33 cellular contexts compared by ENCODE assay signal in genomic region chr17:42079541-42079940, GRCh38. TPM values are rescaled to one million over a fixed set of nuclear protein-coding genes. Genes with fewer than 3 reads are reported as not detected.
"Had no signal": no experiment of that assay in that cellular context is flagged by ENCODE, and none has a peak within 500 bp of the region (broad histone marks: within the 10 kb centered on the region; RNA-seq: fewer than 3 reads in every experiment).

No MANE protein-coding gene starts in this region.

- H3K4me3 Mint-ChIP-seq: activated CD4-positive, alpha-beta T cell treated with anti-CD3 and anti-CD28 coated beads, Interleukin-2, amount 10 ng/mL, durations not matched to agents 24 days and 14 days; activated CD8-positive, alpha-beta T cell treated with anti-CD3 and anti-CD28 coated beads for 36 hours; activated naive CD4-positive, alpha-beta T cell treated with anti-CD3 and anti-CD28 coated beads, Interleukin-2, amount 50 U/mL, for 24 hours; activated naive CD8-positive, alpha-beta T cell treated with anti-CD3 and anti-CD28 coated beads, Interleukin-2, amount 10 ng/mL, durations not matched to agents 7 days and 5 days; activated T-cell treated with anti-CD3 and anti-CD28 coated beads, Interleukin-2, amount 50 U/mL, for 72 hours; activated T-helper 17 cell treated with anti-CD3 and anti-CD28 coated beads, Interleukin-2, amount 50 U/mL, for 72 hours had no signal

- H3K27me3 ChIP-seq: ascending aorta, breast epithelium, MG63 had no signal

- H3K4me2 ChIP-seq: PC-9 had no signal

- H3K9me3 Mint-ChIP-seq: activated CD4-positive, alpha-beta T cell treated with anti-CD3 and anti-CD28 coated beads, Interleukin-2, amount 10 ng/mL, durations not matched to agents 24 days and 14 days; activated CD8-positive, alpha-beta T cell treated with anti-CD3 and anti-CD28 coated beads for 36 hours; activated naive CD4-positive, alpha-beta T cell treated with anti-CD3 and anti-CD28 coated beads, Interleukin-2, amount 50 U/mL, for 24 hours; activated naive CD8-positive, alpha-beta T cell treated with anti-CD3 and anti-CD28 coated beads, Interleukin-2, amount 10 ng/mL, durations not matched to agents 7 days and 5 days; activated T-cell treated with anti-CD3 and anti-CD28 coated beads, Interleukin-2, amount 50 U/mL, for 72 hours; activated T-helper 17 cell treated with anti-CD3 and anti-CD28 coated beads, Interleukin-2, amount 50 U/mL, for 72 hours had no signal

- H3K4me1 Mint-ChIP-seq: activated CD4-positive, alpha-beta T cell treated with anti-CD3 and anti-CD28 coated beads, Interleukin-2, amount 10 ng/mL, durations not matched to agents 24 days and 14 days; activated naive CD4-positive, alpha-beta T cell treated with anti-CD3 and anti-CD28 coated beads, Interleukin-2, amount 50 U/mL, for 24 hours; activated naive CD8-positive, alpha-beta T cell treated with anti-CD3 and anti-CD28 coated beads, Interleukin-2, amount 10 ng/mL, durations not matched to agents 7 days and 5 days; activated T-helper 17 cell treated with anti-CD3 and anti-CD28 coated beads, Interleukin-2, amount 50 U/mL, for 72 hours had no signal

- H3K4me1 ChIP-seq: ascending aorta, breast epithelium had no signal

- H3K27ac ChIP-seq: ascending aorta, breast epithelium, PC-9, RWPE1 had no signal

- H3K27me3 Mint-ChIP-seq: activated CD8-positive, alpha-beta T cell treated with anti-CD3 and anti-CD28 coated beads for 36 hours; activated naive CD8-positive, alpha-beta T cell treated with anti-CD3 and anti-CD28 coated beads, Interleukin-2, amount 10 ng/mL, durations not matched to agents 7 days and 5 days; activated T-helper 17 cell treated with anti-CD3 and anti-CD28 coated beads, Interleukin-2, amount 50 U/mL, for 72 hours had no signal

- H3K27ac Mint-ChIP-seq: activated CD4-positive, alpha-beta T cell treated with anti-CD3 and anti-CD28 coated beads, Interleukin-2, amount 10 ng/mL, durations not matched to agents 24 days and 14 days; activated CD8-positive, alpha-beta T cell treated with anti-CD3 and anti-CD28 coated beads for 36 hours; activated naive CD4-positive, alpha-beta T cell treated with anti-CD3 and anti-CD28 coated beads, Interleukin-2, amount 50 U/mL, for 24 hours; activated naive CD8-positive, alpha-beta T cell treated with anti-CD3 and anti-CD28 coated beads, Interleukin-2, amount 10 ng/mL, durations not matched to agents 7 days and 5 days; activated T-cell treated with anti-CD3 and anti-CD28 coated beads, Interleukin-2, amount 50 U/mL, for 72 hours; activated T-helper 17 cell treated with anti-CD3 and anti-CD28 coated beads, Interleukin-2, amount 50 U/mL, for 72 hours had no signal

- H3K36me3 ChIP-seq: ascending aorta, breast epithelium, MG63 had no signal

- DNase-seq: activated CD4-positive, alpha-beta T cell treated with anti-CD3 and anti-CD28 coated beads, Interleukin-2, amount 10 ng/mL, durations not matched to agents 24 days and 14 days; activated CD4-positive, alpha-beta T cell treated with anti-CD3 and anti-CD28 coated beads, Interleukin-2, amount 50 U/mL, for 4 hours; activated CD8-positive, alpha-beta T cell treated with anti-CD3 and anti-CD28 coated beads for 36 hours; activated effector memory CD4-positive, alpha-beta T cell treated with anti-CD3 and anti-CD28 coated beads, Interleukin-2, amount 50 U/mL, for 16 hours; activated naive CD4-positive, alpha-beta T cell; activated naive CD8-positive, alpha-beta T cell treated with anti-CD3 and anti-CD28 coated beads, Interleukin-2, amount 10 ng/mL, durations not matched to agents 7 days and 5 days; activated T-cell treated with anti-CD3 and anti-CD28 coated beads, Interleukin-2, amount 50 U/mL, for 1 hour; activated T-cell treated with anti-CD3 and anti-CD28 coated beads, Interleukin-2, amount 50 U/mL, for 72 hours; amygdala; Kasumi-1; KG1; MG63; NCI-H1048; NCI-H1105 treated with DMSO at 0.1 percent for 48 hours; NCI-H1436; NCI-H1694; NCI-H1930; NCI-H2081 treated with DMSO at 0.1 percent for 48 hours; NCI-H226; NCI-H524 treated with DMSO at 0.1 percent for 48 hours; PC-9; SW 1271; T-helper 1 cell; T-helper 2 cell; T-helper 9 cell had no signal

- H3K4me3 ChIP-seq: ascending aorta, breast epithelium, MG63, PC-9 had no signal

- FAIRE-seq: RCC 7860 had no signal

- H3K36me3 Mint-ChIP-seq: activated naive CD4-positive, alpha-beta T cell treated with anti-CD3 and anti-CD28 coated beads, Interleukin-2, amount 50 U/mL, for 24 hours; activated naive CD8-positive, alpha-beta T cell treated with anti-CD3 and anti-CD28 coated beads, Interleukin-2, amount 10 ng/mL, durations not matched to agents 7 days and 5 days had no signal

- H2AFZ ChIP-seq: PC-9 had no signal

- ATAC-seq: activated CD8-positive, alpha-beta T cell treated with anti-CD3 and anti-CD28 coated beads for 36 hours; activated T-cell treated with anti-CD3 and anti-CD28 coated beads, Interleukin-2, amount 50 U/mL, for 72 hours; activated T-helper 17 cell treated with anti-CD3 and anti-CD28 coated beads, Interleukin-2, amount 50 U/mL, for 72 hours; Right ventricle myocardium inferior had no signal

- H3K9me3 ChIP-seq: ascending aorta, breast epithelium, MG63 had no signal

RNA-seq across cellular contexts. Expression of gene ZNF385C, which starts 18.7 kb away (rescaled TPM):
- total RNA-seq: ascending aorta had no signal

RNA-seq across cellular contexts. Expression of gene HSPB9, which starts 43.1 kb away (rescaled TPM):
- total RNA-seq: activated CD4-positive, alpha-beta T cell treated with anti-CD3 and anti-CD28 coated beads, Interleukin-2, amount 10 ng/mL, durations not matched to agents 24 days and 14 days; ascending aorta; cardiac septum; PC-9 had no signal
